ENCODE assay signal across 19 cellular contexts in the genomic region with DNA sequence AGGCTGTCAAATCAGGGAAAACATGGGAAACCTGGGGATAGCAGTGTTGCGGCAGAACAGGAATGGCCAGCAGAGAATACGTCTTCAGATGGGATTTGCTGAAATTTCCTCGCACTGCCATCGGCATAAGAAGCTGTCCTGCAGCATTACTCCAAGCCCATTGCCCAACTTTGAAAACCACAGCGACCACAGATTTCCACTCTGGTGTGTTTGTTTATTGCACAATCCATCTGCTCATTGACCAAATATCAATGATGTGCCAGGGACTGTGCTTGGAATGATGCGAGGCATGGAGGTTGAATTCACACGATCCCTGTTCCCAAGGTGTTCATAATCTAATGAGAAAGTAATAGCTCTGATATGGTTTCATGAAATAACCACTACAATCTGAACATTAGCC.
A peak's percentile ranks its signal among the peaks of the same experiment; 100 is the strongest.
DNase-seq lines count a peak whose midpoint lies in the region; ATAC-seq, FAIRE-seq and TF ChIP-seq lines count a peak whose summit lies in the region.
"Had no signal": no experiment of that assay in that cellular context is flagged by ENCODE, and none has a peak within 500 bp of the region (broad histone marks: within the 10 kb centered on the region; RNA-seq: fewer than 3 reads in every experiment).

No MANE protein-coding gene starts in this region.

- H3K9me3 ChIP-seq in BLaER1 treated with 17β-estradiol and CSF1 and Interleukin-3, amounts not matched to agents 10 nM and 100 nM (replicated peaks in 1 of 11): no peaks in the 10 kb centered on the region
- H3K9me3 ChIP-seq in HepG2 (ENCODE audit: low read length): no peaks in the 10 kb centered on the region

- peak; percentile 70 for DNase-seq in NB4 (ENCODE audit: low read depth)
- peak; percentile 17 for DNase-seq in RPMI7951 (ENCODE audit: low read depth)
- no peak for DNase-seq in HepG2 (ENCODE audit: low spot score)
- DNase-seq in activated CD8-positive, alpha-beta T cell treated with anti-CD3 and anti-CD28 coated beads, Interleukin-2, amount 10 ng/mL, durations not matched to agents 7 days and 5 days: no peak
- no peak for DNase-seq in NCI-H446 (lab: John Stamatoyannopoulos, UW)
- DNase-seq: EL, GF-D8, KG1, NCI-H1048, NCI-H1417 treated with DMSO at 0.1 percent for 48 hours, NCI-H187 treated with DMSO at 0.1 percent for 48 hours, NCI-H2107, NCI-H524, NCI-H82, T-helper 1 cell had no signal

- no peak overlapping the region for H3K4me3 Mint-ChIP-seq in activated CD8-positive, alpha-beta T cell treated with anti-CD3 and anti-CD28 coated beads, Interleukin-2, amount 10 ng/mL, durations not matched to agents 7 days and 5 days

- BruUV-seq in HepG2 (replicated peaks; lab: Mats Ljungman, UMichigan): no TSS peak

- no peaks in the 10 kb centered on the region for H3K27me3 ChIP-seq in BLaER1 treated with 17β-estradiol and CSF1 and Interleukin-3, amounts not matched to agents 10 nM and 100 nM
- H3K27me3 ChIP-seq in HepG2 (ENCODE audit: control insufficient read depth in 1 of 2, insufficient read depth in 2 of 2, low read length in 2 of 2): peaks cover 3 to 64% of the 10 kb centered on the region in 2 experiments

- peak overlapping the region in 6 of 11 experiments; percentile 6 to 48 (median 34); a peak in 7 of 22 replicates for H3K4me2 ChIP-seq in BLaER1 treated with 17β-estradiol and CSF1 and Interleukin-3, amounts not matched to agents 10 nM and 100 nM
- no peak overlapping the region for H3K4me2 ChIP-seq in HepG2 (ENCODE audit: low read depth, low read length)

- TF ChIP-seq RAD21 in HepG2 (CRISPR knock-in tag; IDR thresholded peaks at IDR 0.05): no peak

- intact Hi-C loops in HepG2 (cut with micrococcal nuclease; ENCODE audit: unreplicated experiment): no loop called here

- WGBS in HepG2 (ENCODE audit: low lambda C conversion rate): 49% methylated on average over 7 of the region's 7 CpGs

- no peaks in the 10 kb centered on the region for H4K20me1 ChIP-seq in BLaER1 treated with 17β-estradiol and CSF1 and Interleukin-3, amounts not matched to agents 10 nM and 100 nM
- H4K20me1 ChIP-seq in HepG2 (ENCODE audit: insufficient read depth, low read length): no peaks in the 10 kb centered on the region

- no peak for TF ChIP-seq CTCF in NB4 (IDR thresholded peaks at IDR 0.05; ENCODE audit: low read depth, low read length)
- no peak for TF ChIP-seq CTCF in HepG2 (CRISPR knock-in tag; IDR thresholded peaks at IDR 0.05)

- H3K27ac ChIP-seq in BLaER1 treated with 17β-estradiol and CSF1 and Interleukin-3, amounts not matched to agents 10 nM and 100 nM: no peak overlapping the region
- H3K27ac ChIP-seq in HepG2 (ENCODE audit: extremely low read length, insufficient read depth, low read length): no peak overlapping the region

- TF ChIP-seq POLR2A in NB4 (IDR thresholded peaks at IDR 0.05; ENCODE audit: extremely low read depth, insufficient read length) (no peak), HepG2 (IDR thresholded peaks at IDR 0.05; ENCODE audit: insufficient read depth in 1 of 2, low read depth in 2 of 2, low read length in 2 of 2) (no peak)

- H3K4me3 ChIP-seq in BLaER1 treated with 17β-estradiol and CSF1 and Interleukin-3, amounts not matched to agents 10 nM and 100 nM: no peak overlapping the region
- no peak overlapping the region for H3K4me3 ChIP-seq in NB4 (ENCODE audit: low read depth, low read length)
- no peak overlapping the region for H3K4me3 ChIP-seq in HepG2 (replicated peaks in 1 of 3; ENCODE audit: insufficient read depth in 1 of 3, low read depth in 2 of 3, low read length in 3 of 3)

- H3K4me1 ChIP-seq in BLaER1 treated with 17β-estradiol and CSF1 and Interleukin-3, amounts not matched to agents 10 nM and 100 nM: peaks cover 0 to 10% (median 5%) of the 10 kb centered on the region in 10 experiments; a peak in 6 of 20 replicates
- no peaks in the 10 kb centered on the region for H3K4me1 ChIP-seq in HepG2 (ENCODE audit: insufficient read depth, low read length)

- in situ Hi-C loops in HepG2 (cut with HindIII; ENCODE audit: extremely low pct_ligation_motif_present, low pct_unique_long_range_greater_than_20kb): no loop called here

- FAIRE-seq in HepG2 (lab: Jason Lieb, UNC): no peak
- FAIRE-seq: H1 had no signal

- POLR2A ChIA-PET in HepG2 (lab: Yijun Ruan, JAX): no interaction called here
- POLR2A ChIA-PET in activated CD8-positive, alpha-beta T cell treated with anti-CD3 and anti-CD28 coated beads, Interleukin-2, amount 10 ng/mL, durations not matched to agents 7 days and 5 days (lab: Charles Lee): no interaction called here

- H2AFZ ChIP-seq in HepG2 (ENCODE audit: low read length): no peak overlapping the region

- no peaks in the 10 kb centered on the region for H3K36me3 ChIP-seq in BLaER1 treated with 17β-estradiol and CSF1 and Interleukin-3, amounts not matched to agents 10 nM and 100 nM
- H3K36me3 ChIP-seq in HepG2 (replicated peaks in 1 of 2; ENCODE audit: control insufficient read depth in 1 of 2, insufficient read depth in 2 of 2, low read length in 2 of 2): no peaks in the 10 kb centered on the region

- CTCF ChIA-PET in HepG2 (lab: Yijun Ruan, JAX; ENCODE audit: low intra/inter-chr PET ratio, low total read pairs): no interaction called here
- CTCF ChIA-PET in activated CD8-positive, alpha-beta T cell treated with anti-CD3 and anti-CD28 coated beads, Interleukin-2, amount 10 ng/mL, durations not matched to agents 7 days and 5 days (lab: Charles Lee): no interaction called here

- no peaks in the 10 kb centered on the region for H3K9me3 Mint-ChIP-seq in activated CD8-positive, alpha-beta T cell treated with anti-CD3 and anti-CD28 coated beads, Interleukin-2, amount 10 ng/mL, durations not matched to agents 7 days and 5 days (ENCODE audit: insufficient read depth)

- no peaks in the 10 kb centered on the region for H3K4me1 Mint-ChIP-seq in activated CD8-positive, alpha-beta T cell treated with anti-CD3 and anti-CD28 coated beads, Interleukin-2, amount 10 ng/mL, durations not matched to agents 7 days and 5 days (ENCODE audit: low read depth)

- H3K9ac ChIP-seq in BLaER1 treated with 17β-estradiol and CSF1 and Interleukin-3, amounts not matched to agents 10 nM and 100 nM: no peak overlapping the region
- H3K9ac ChIP-seq in HepG2 (ENCODE audit: insufficient read depth, low read depth, low read length): no peak overlapping the region

- TF ChIP-seq EP300 in HepG2 (IDR thresholded peaks at IDR 0.05; ENCODE audit: low read depth in 2 of 2, low read length in 2 of 2) (no peak), HepG2 (CRISPR knock-in tag; IDR thresholded peaks at IDR 0.05; ENCODE audit: borderline replicate concordance) (no peak)

- no peaks in the 10 kb centered on the region for H3K27me3 Mint-ChIP-seq in activated CD8-positive, alpha-beta T cell treated with anti-CD3 and anti-CD28 coated beads, Interleukin-2, amount 10 ng/mL, durations not matched to agents 7 days and 5 days (ENCODE audit: low read depth)

- H3K27ac Mint-ChIP-seq in activated CD8-positive, alpha-beta T cell treated with anti-CD3 and anti-CD28 coated beads, Interleukin-2, amount 10 ng/mL, durations not matched to agents 7 days and 5 days: no peak overlapping the region

- H3K36me3 Mint-ChIP-seq in activated CD8-positive, alpha-beta T cell treated with anti-CD3 and anti-CD28 coated beads, Interleukin-2, amount 10 ng/mL, durations not matched to agents 7 days and 5 days (ENCODE audit: low read depth): no peaks in the 10 kb centered on the region

- ATAC-seq in HepG2: no peak
- no peak for ATAC-seq in activated CD8-positive, alpha-beta T cell treated with anti-CD3 and anti-CD28 coated beads, Interleukin-2, amount 10 ng/mL, durations not matched to agents 7 days and 5 days
- ATAC-seq in HG02852 (IDR thresholded peaks at IDR 0.05; ENCODE audit: unreplicated experiment): no peak
- ATAC-seq: SK-N-SH treated with all-trans-retinoic acid at 6 μM for 48 hours had no signal

- H3K79me2 ChIP-seq in HepG2 (ENCODE audit: insufficient read depth, low read length): no peaks in the 10 kb centered on the region

TF ChIP-seq in HepG2, 621 proteins besides CTCF, POLR2A, EP300 and RAD21:
- TF ChIP-seq ZNF143 (CRISPR knock-in tag; IDR thresholded peaks at IDR 0.05): no peak
- peak; percentile 91 for TF ChIP-seq CEBPB (IDR thresholded peaks at IDR 0.05; ENCODE audit: borderline replicate concordance, low read depth, low read length)

Comparison
In these comparisons a context has a peak if more than half of its experiments do, and no peak if none do; other contexts are left out.
1. DNase-seq: peak in NB4 (single experiment) and RPMI7951 (single experiment); none in HepG2 (single experiment), activated CD8-positive, alpha-beta T cell treated with anti-CD3 and anti-CD28 coated beads, Interleukin-2, amount 10 ng/mL, durations not matched to agents 7 days and 5 days (single experiment) and NCI-H446 (0 of 2).